ENCODE assay signal across 15 cellular contexts in genomic region chr22:22109693-22110466, GRCh38.
DNase-seq lines count a peak whose midpoint lies in the region; ATAC-seq and TF ChIP-seq lines count a peak whose summit lies in the region.
"Had no signal": no experiment of that assay in that cellular context is flagged by ENCODE, and none has a peak within 500 bp of the region (broad histone marks: within the 10 kb centered on the region; RNA-seq: fewer than 3 reads in every experiment).

No MANE protein-coding gene starts in this region.

- no peak overlapping the region for H3K18ac ChIP-seq in mesendoderm (ENCODE audit: low read length)

- no peak overlapping the region for H4K8ac ChIP-seq in mesendoderm (ENCODE audit: low read depth, low read length)

- H3K27me3 ChIP-seq in brain microvascular endothelial cell (replicated peaks) (no peaks in the 10 kb centered on the region), mesendoderm (ENCODE audit: insufficient read depth, low read length, poor library complexity) (no peaks in the 10 kb centered on the region)

- no peaks in the 10 kb centered on the region for H3K4me1 ChIP-seq in mesendoderm (ENCODE audit: control insufficient read depth, low read depth, low read length)

- peak; percentile 32 for TF ChIP-seq CTCF in brain microvascular endothelial cell (IDR thresholded peaks at IDR 0.05; ENCODE audit: low read depth, low read length, missing control alignments)

- H2AK5ac ChIP-seq in mesendoderm (ENCODE audit: low read length), result no peak overlapping the region

- no peaks in the 10 kb centered on the region for H3K79me2 ChIP-seq in mesendoderm (ENCODE audit: control insufficient read depth, insufficient read depth, low read length)

- no peak overlapping the region for H3K4ac ChIP-seq in mesendoderm (ENCODE audit: low read depth, low read length)

- no peaks in the 10 kb centered on the region for H3K36me3 ChIP-seq in brain microvascular endothelial cell (replicated peaks)
- H3K36me3 ChIP-seq in mesendoderm (ENCODE audit: control insufficient read depth, insufficient read depth, low read length), result no peaks in the 10 kb centered on the region

- no peak overlapping the region for H4K5ac ChIP-seq in mesendoderm (ENCODE audit: low read length)

- DNase-seq in Caki2 (ENCODE audit: low read depth), result peak; percentile 21
- DNase-seq in HuH-7.5 (ENCODE audit: low spot score), result peak; percentile 21
- DNase-seq in brain microvascular endothelial cell, result no peak
- DNase-seq in mesendoderm, result peak; percentile 41
- DNase-seq in NCI-H1417 treated with DMSO at 0.1 percent for 48 hours (lab: John Stamatoyannopoulos, UW), result no peak
- DNase-seq in activated CD8-positive, alpha-beta memory T cell treated with anti-CD3 and anti-CD28 coated beads, Interleukin-2, amount 50 U/mL, for 48 hours, result no peak
- no peak for DNase-seq in NCI-H2107 (lab: John Stamatoyannopoulos, UW)
- DNase-seq: activated CD4-positive, alpha-beta T cell treated with anti-CD3 and anti-CD28 coated beads, Interleukin-2, amount 50 U/mL, for 48 hours; activated effector memory CD4-positive, alpha-beta T cell treated with Interleukin-2 at 50 U/mL for 16 hours; CD4-positive, alpha-beta T cell; MV-4-11; NCI-H446 treated with DMSO at 0.1 percent for 48 hours had no signal

- no CpG with 5 or more reads among the region's 4 CpGs for WGBS in mesendoderm (ENCODE audit: extremely low coverage, insufficient coverage, low lambda C conversion rate)

- H3K79me1 ChIP-seq in mesendoderm (ENCODE audit: low read length), result no peaks in the 10 kb centered on the region

- no peak overlapping the region for H3K56ac ChIP-seq in mesendoderm (ENCODE audit: low read length)

- H3K27ac ChIP-seq in brain microvascular endothelial cell (no peak overlapping the region), mesendoderm (ENCODE audit: low read depth, low read length) (no peak overlapping the region)

- H3K4me3 ChIP-seq in brain microvascular endothelial cell (ENCODE audit: low read depth, low read length) (no peak overlapping the region), mesendoderm (ENCODE audit: low read length) (no peak overlapping the region)
- H3K4me3 ChIP-seq: lung, skin epidermis had no signal

- in situ Hi-C loops in Caki2 (cut with HindIII; ENCODE audit: low pct_unique_long_range_greater_than_20kb, low sequenced_read_pairs) (no loop called here), brain microvascular endothelial cell (cut with HindIII; ENCODE audit: low pct_ligation_motif_present, low sequenced_read_pairs) (no loop called here)

- no peak overlapping the region for H2BK15ac ChIP-seq in mesendoderm (replicated peaks; ENCODE audit: low read depth)

- H3K4me2 ChIP-seq in mesendoderm (ENCODE audit: low read length), result no peak overlapping the region

- H3K23ac ChIP-seq in mesendoderm (ENCODE audit: low read length), result no peak overlapping the region

- ATAC-seq in HG02970 (IDR thresholded peaks at IDR 0.05; ENCODE audit: low FRiP score, unreplicated experiment), result no peak

- H3K9ac ChIP-seq in mesendoderm (ENCODE audit: low read length), result no peak overlapping the region

- no peak overlapping the region for H2BK5ac ChIP-seq in mesendoderm (ENCODE audit: low read length)

- H2BK120ac ChIP-seq in mesendoderm (ENCODE audit: low read depth, low read length), result no peak overlapping the region

Comparison
In these comparisons a context has a peak if more than half of its experiments do, and no peak if none do; other contexts are left out.
1. DNase-seq: peak in Caki2 (single experiment), HuH-7.5 (single experiment) and mesendoderm (single experiment); none in brain microvascular endothelial cell (single experiment), NCI-H1417 treated with DMSO at 0.1 percent for 48 hours (single experiment), activated CD8-positive, alpha-beta memory T cell treated with anti-CD3 and anti-CD28 coated beads, Interleukin-2, amount 50 U/mL, for 48 hours (single experiment) and NCI-H2107 (single experiment).